Comparison of ENCODE assay signal across 7 cellular contexts in genomic region chr9:8394341-8394740, GRCh38.
"Had no signal": no experiment of that assay in that cellular context is flagged by ENCODE, and none has a peak within 500 bp of the region (broad histone marks: within the 10 kb centered on the region; RNA-seq: fewer than 3 reads in every experiment).

No MANE protein-coding gene starts in this region.

- ATAC-seq: K562 had no signal

- H3K9me3 Mint-ChIP-seq: H9 had no signal

- H3K4me3 Mint-ChIP-seq: H9 had no signal

- H2AFZ ChIP-seq: GM23248 had no signal

- H3K4me3 ChIP-seq: GM23248, K562 had no signal

- H3K27ac ChIP-seq: GM23248, HL-60 had no signal

- DNase-seq: GM23248, H9, HCEC 1CT, IMR-90, KG1 had no signal
